Comparison of ENCODE assay signal across 10 cellular contexts in genomic region chr9:126375386-126375785, GRCh38. TPM values are rescaled to one million over a fixed set of nuclear protein-coding genes. Genes with fewer than 3 reads are reported as not detected.
DNase-seq lines count a peak whose midpoint lies in the region; ATAC-seq and TF ChIP-seq lines count a peak whose summit lies in the region.
"Had no signal": no experiment of that assay in that cellular context is flagged by ENCODE, and none has a peak within 500 bp of the region (broad histone marks: within the 10 kb centered on the region; RNA-seq: fewer than 3 reads in every experiment).

No MANE protein-coding gene starts in this region.

- peak; percentile 76 for DNase-seq in AG20443 (ENCODE audit: low spot score)
- DNase-seq in chondrocyte (ENCODE audit: low spot score), result no peak
- no peak for DNase-seq in mesothelial cell of epicardium (ENCODE audit: low spot score in 2 of 2, unreplicated experiment in 2 of 2)
- DNase-seq in COR-L47 (lab: John Stamatoyannopoulos, UW), result no peak
- no peak for DNase-seq in NCI-H2029 treated with DMSO at 0.1 percent for 48 hours (lab: John Stamatoyannopoulos, UW)
- DNase-seq in gastrocnemius medialis, result no peak
- DNase-seq: kidney, NCI-H748 treated with DMSO at 0.1 percent for 48 hours had no signal

- peaks cover 94% of the 10 kb centered on the region for H3K79me2 ChIP-seq in Loucy (ENCODE audit: insufficient read depth, low read length)

- H3F3A ChIP-seq in Loucy (ENCODE audit: low read depth), result no peaks in the 10 kb centered on the region

- H3K27me3 ChIP-seq in Loucy (ENCODE audit: insufficient read depth, low read length, poor library complexity, severe bottlenecking) (no peaks in the 10 kb centered on the region), gastrocnemius medialis (no peaks in the 10 kb centered on the region)

- no peak for TF ChIP-seq CTCF in Loucy (conservative IDR thresholded peaks at IDR 0.05; ENCODE audit: low read length)
- TF ChIP-seq CTCF in chondrocyte (IDR thresholded peaks at IDR 0.05), result no peak
- TF ChIP-seq CTCF in mesothelial cell of epicardium (IDR thresholded peaks at IDR 0.05; ENCODE audit: unreplicated experiment), result no peak
- no peak for TF ChIP-seq CTCF in gastrocnemius medialis (IDR thresholded peaks at IDR 0.05 in 4 of 5, conservative IDR thresholded peaks at IDR 0.05 in 1 of 5)

- no peak overlapping the region for H3K27ac ChIP-seq in gastrocnemius medialis

- H2AFZ ChIP-seq in Loucy (ENCODE audit: low read length), result no peak overlapping the region

- H3K36me3 Mint-ChIP-seq in chondrocyte (ENCODE audit: low read depth) (peaks cover 2% of the 10 kb centered on the region), mesothelial cell of epicardium (peaks cover 4% of the 10 kb centered on the region)

- H3K4me1 Mint-ChIP-seq in chondrocyte (ENCODE audit: low read depth), result peaks cover 59% of the 10 kb centered on the region
- H3K4me1 Mint-ChIP-seq in mesothelial cell of epicardium, result peaks cover 50% of the 10 kb centered on the region

- H3K27ac Mint-ChIP-seq in chondrocyte (ENCODE audit: unreplicated experiment), result peak overlapping the region; percentile 89
- H3K27ac Mint-ChIP-seq in mesothelial cell of epicardium, result peak overlapping the region; percentile 78

- TF ChIP-seq POLR2A in GM18505 (IDR thresholded peaks at IDR 0.05; ENCODE audit: borderline replicate concordance, extremely low read depth, insufficient read depth, insufficient read length) (no peak), gastrocnemius medialis (IDR thresholded peaks at IDR 0.05) (no peak)

- H3K4me3 Mint-ChIP-seq in chondrocyte (ENCODE audit: unreplicated experiment) (peak overlapping the region; percentile 33), mesothelial cell of epicardium (no peak overlapping the region)

- H3K36me3 ChIP-seq in Loucy (ENCODE audit: insufficient read depth, low read length) (peaks cover 17% of the 10 kb centered on the region; the same call in 1 of the 2 replicates), gastrocnemius medialis (no peaks in the 10 kb centered on the region)

- H3K9me3 Mint-ChIP-seq in chondrocyte (ENCODE audit: low read depth), result no peaks in the 10 kb centered on the region
- no peaks in the 10 kb centered on the region for H3K9me3 Mint-ChIP-seq in mesothelial cell of epicardium

- no peaks in the 10 kb centered on the region for H3K27me3 Mint-ChIP-seq in chondrocyte (ENCODE audit: low read depth)
- H3K27me3 Mint-ChIP-seq in mesothelial cell of epicardium (ENCODE audit: low read depth), result no peaks in the 10 kb centered on the region

- H4K20me1 ChIP-seq in Loucy (ENCODE audit: insufficient read depth, low read length, poor library complexity, severe bottlenecking), result no peaks in the 10 kb centered on the region

- ATAC-seq in GM18505 (IDR thresholded peaks at IDR 0.05; ENCODE audit: unreplicated experiment) (no peak), gastrocnemius medialis (no peak)

- intact Hi-C loops in gastrocnemius medialis (cut with DNase I; ENCODE audit: low total_unique reads), result no loop called here

- peak overlapping the region; percentile 63 for H3K4me3 ChIP-seq in Loucy (ENCODE audit: low read length, poor library complexity, severe bottlenecking)
- no peak overlapping the region for H3K4me3 ChIP-seq in gastrocnemius medialis

- H3K4me1 ChIP-seq in Loucy (ENCODE audit: insufficient read depth, low read length, poor library complexity, severe bottlenecking) (peaks cover 81% of the 10 kb centered on the region), gastrocnemius medialis (peaks cover 45 to 47% of the 10 kb centered on the region in 2 donors)

- peak overlapping the region; percentile 80 for H3K4me2 ChIP-seq in Loucy (ENCODE audit: low read depth, low read length, poor library complexity, severe bottlenecking)

- no peaks in the 10 kb centered on the region for H3K9me2 ChIP-seq in Loucy (replicated peaks; ENCODE audit: low read depth, low read length)

- H3K9me3 ChIP-seq in Loucy (ENCODE audit: insufficient read depth, low read depth, low read length) (no peaks in the 10 kb centered on the region), gastrocnemius medialis (no peaks in the 10 kb centered on the region)

- in situ Hi-C loops in gastrocnemius medialis (cut with MboI; ENCODE audit: low sequenced_read_pairs in 4 of 4), result no loop called here

- peak overlapping the region; percentile 79 for H3K9ac ChIP-seq in Loucy (ENCODE audit: low read depth, low read length, poor library complexity, severe bottlenecking)

RNA-seq across cellular contexts. Expression of gene MVB12B, which starts 48.8 kb away (rescaled TPM):
- 13.1 to 15.3 TPM (median 13.9 TPM) in 3 replicates for total RNA-seq in chondrocyte
- total RNA-seq in mesothelial cell of epicardium, result 38.0 to 43.7 TPM (median 42.0 TPM) in 3 replicates
- 10 to 100 TPM in 2 of 4 donors, 1 to 10 TPM in 2; 6.1 to 18.0 (median 13.2) TPM for total RNA-seq in gastrocnemius medialis
